ENCODE assay signal across 8 cellular contexts in genomic region chr9:3508531-3509374, GRCh38. TPM values are rescaled to one million over a fixed set of nuclear protein-coding genes. Genes with fewer than 3 reads are reported as not detected.
DNase-seq lines count a peak whose midpoint lies in the region; ATAC-seq, FAIRE-seq and TF ChIP-seq lines count a peak whose summit lies in the region.

No MANE protein-coding gene starts in this region.

- FAIRE-seq in H54 (lab: Jason Lieb, UNC), result peak; percentile 53

- H3K27ac Mint-ChIP-seq in activated naive CD8-positive, alpha-beta T cell treated with anti-CD3 and anti-CD28 coated beads, Interleukin-2, amount 10 ng/mL, durations not matched to agents 7 days and 5 days, result peak overlapping the region; percentile 19

- H3K27me3 ChIP-seq in neural cell (ENCODE audit: insufficient read depth, low read depth, low read length), result no peaks in the 10 kb centered on the region

- H3K9ac ChIP-seq in neural cell (ENCODE audit: low read length), result no peak overlapping the region

- no peak for ATAC-seq in activated naive CD8-positive, alpha-beta T cell treated with anti-CD3 and anti-CD28 coated beads, Interleukin-2, amount 10 ng/mL, durations not matched to agents 7 days and 5 days (ENCODE audit: low read depth)
- no peak for ATAC-seq in HG03342 (IDR thresholded peaks at IDR 0.05; ENCODE audit: unreplicated experiment)
- ATAC-seq in GM21528 (IDR thresholded peaks at IDR 0.05; ENCODE audit: low FRiP score, unreplicated experiment), result no peak

- no peak for TF ChIP-seq RAD21 in neural cell (conservative IDR thresholded peaks at IDR 0.05)

- H3K79me2 ChIP-seq in neural cell (replicated peaks; ENCODE audit: insufficient read depth, low read length), result peaks cover 64% of the 10 kb centered on the region

- H4K20me1 ChIP-seq in neural cell (ENCODE audit: insufficient read depth), result no peaks in the 10 kb centered on the region

- H3K4me3 Mint-ChIP-seq in activated naive CD8-positive, alpha-beta T cell treated with anti-CD3 and anti-CD28 coated beads, Interleukin-2, amount 10 ng/mL, durations not matched to agents 7 days and 5 days, result peak overlapping the region; percentile 28

- no peak for TF ChIP-seq POLR2A in H54 (IDR thresholded peaks at IDR 0.05; ENCODE audit: low read depth, low read length)

- H3K4me3 ChIP-seq in neural cell (ENCODE audit: low read length), result no peak overlapping the region

- no peak for TF ChIP-seq EP300 in neural cell (conservative IDR thresholded peaks at IDR 0.05; ENCODE audit: poor library complexity, severe bottlenecking)

- H3K9me3 ChIP-seq in neural cell (ENCODE audit: low read length), result no peaks in the 10 kb centered on the region

- H3K27me3 Mint-ChIP-seq in activated naive CD8-positive, alpha-beta T cell treated with anti-CD3 and anti-CD28 coated beads, Interleukin-2, amount 10 ng/mL, durations not matched to agents 7 days and 5 days, result no peaks in the 10 kb centered on the region

- H3K9me2 ChIP-seq in neural cell (ENCODE audit: insufficient read depth, low read length), result no peaks in the 10 kb centered on the region

- no peak for TF ChIP-seq CTCF in neural cell (IDR thresholded peaks at IDR 0.05; ENCODE audit: poor library complexity, severe bottlenecking)

- H3K4me1 Mint-ChIP-seq in activated naive CD8-positive, alpha-beta T cell treated with anti-CD3 and anti-CD28 coated beads, Interleukin-2, amount 10 ng/mL, durations not matched to agents 7 days and 5 days, result peaks cover 16% of the 10 kb centered on the region

- H3K36me3 Mint-ChIP-seq in activated naive CD8-positive, alpha-beta T cell treated with anti-CD3 and anti-CD28 coated beads, Interleukin-2, amount 10 ng/mL, durations not matched to agents 7 days and 5 days, result peaks cover 5% of the 10 kb centered on the region

- H2AFZ ChIP-seq in neural cell (ENCODE audit: low read depth, low read length), result no peak overlapping the region

- POLR2A ChIA-PET in activated naive CD8-positive, alpha-beta T cell treated with anti-CD3 and anti-CD28 coated beads, Interleukin-2, amount 10 ng/mL, durations not matched to agents 7 days and 5 days (lab: Charles Lee), result interaction anchor here (1.8 kb wide), 1 partner anchor 17 kb away, joined by 10 read pairs; the partner anchor contains the start of gene RFX3

- H3K27ac ChIP-seq in neural cell (ENCODE audit: low read length), result peak overlapping the region; percentile 21

- peak overlapping the region; percentile 13 for H3K4me2 ChIP-seq in neural cell (ENCODE audit: low read length)

- DNase-seq in DMS79 treated with DMSO at 0.1 percent for 48 hours (lab: John Stamatoyannopoulos, UW) (peak; percentile 76), H54 (ENCODE audit: insufficient read length, low spot score) (no peak), NCI-H1694 treated with DMSO at 0.1 percent for 48 hours (lab: John Stamatoyannopoulos, UW) (peak; percentile 42), mucosa of gallbladder (ENCODE audit: low spot score) (no peak)
- DNase-seq in activated naive CD8-positive, alpha-beta T cell treated with anti-CD3 and anti-CD28 coated beads, Interleukin-2, amount 10 ng/mL, durations not matched to agents 7 days and 5 days, result no peak

- no peaks in the 10 kb centered on the region for H3F3A ChIP-seq in neural cell (ENCODE audit: insufficient read depth, low read length, poor library complexity, severe bottlenecking)

- no peaks in the 10 kb centered on the region for H3K36me3 ChIP-seq in neural cell (ENCODE audit: insufficient read depth, low read length)

- no peaks in the 10 kb centered on the region for H3K9me3 Mint-ChIP-seq in activated naive CD8-positive, alpha-beta T cell treated with anti-CD3 and anti-CD28 coated beads, Interleukin-2, amount 10 ng/mL, durations not matched to agents 7 days and 5 days

TF ChIP-seq in neural cell, 6 proteins besides CTCF, POLR2A, EP300 and RAD21:
- TF ChIP-seq MXI1 (conservative IDR thresholded peaks at IDR 0.05; ENCODE audit: poor library complexity, severe bottlenecking) (no peak), REST (IDR thresholded peaks at IDR 0.05; ENCODE audit: borderline replicate concordance) (no peak), TAF1 (IDR thresholded peaks at IDR 0.05; ENCODE audit: low read depth) (no peak), EZH2 (IDR thresholded peaks at IDR 0.05; ENCODE audit: borderline replicate concordance, insufficient read depth, low read length, poor library complexity, severe bottlenecking) (no peak), SMC3 (conservative IDR thresholded peaks at IDR 0.05; ENCODE audit: poor library complexity) (no peak), POLR2AphosphoS5 (IDR thresholded peaks at IDR 0.05) (no peak)

RNA-seq across cellular contexts. Expression of gene RFX3, which starts 17.0 kb away (rescaled TPM):
- total RNA-seq in activated naive CD8-positive, alpha-beta T cell treated with anti-CD3 and anti-CD28 coated beads, Interleukin-2, amount 10 ng/mL, durations not matched to agents 7 days and 5 days, result 10 to 100 TPM; 13.5 to 16.2 TPM
- polyA plus RNA-seq in neural cell, result 22.3 and 27.6 TPM in 2 replicates
- 100 and 133 TPM in 2 replicates for polyA minus RNA-seq in neural cell
- total RNA-seq in mucosa of gallbladder, result 16.3 TPM

Comparison
In these comparisons a context has a peak if more than half of its experiments do, and no peak if none do; other contexts are left out.
1. DNase-seq: peak in DMS79 treated with DMSO at 0.1 percent for 48 hours (single experiment) and NCI-H1694 treated with DMSO at 0.1 percent for 48 hours (single experiment); none in H54 (single experiment), activated naive CD8-positive, alpha-beta T cell treated with anti-CD3 and anti-CD28 coated beads, Interleukin-2, amount 10 ng/mL, durations not matched to agents 7 days and 5 days (single experiment) and mucosa of gallbladder (single experiment).